ENCODE assay signal across 1 cellular context in the genomic region with DNA sequence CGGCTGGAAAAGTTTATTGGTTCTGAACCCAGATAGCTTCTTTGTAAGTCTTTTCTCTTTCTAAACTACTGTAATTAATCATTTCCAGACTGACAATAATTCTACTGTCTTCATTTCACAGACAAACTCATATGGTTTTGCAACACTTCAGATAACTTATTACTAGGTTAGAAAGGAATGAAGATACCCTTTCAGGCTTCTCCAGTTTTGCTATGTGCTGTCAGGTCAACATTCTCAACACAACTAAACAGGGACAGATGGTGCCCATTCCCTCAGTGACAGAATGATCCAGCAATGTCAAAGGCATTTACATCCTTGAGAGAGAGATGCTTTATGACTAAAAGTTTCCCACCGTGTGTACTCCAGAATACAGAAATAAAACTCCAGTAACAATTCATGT.
A peak's percentile ranks its signal among the peaks of the same experiment; 100 is the strongest.
TF ChIP-seq lines count a peak whose summit lies in the region.

No MANE protein-coding gene starts in this region.

TF ChIP-seq in SK-N-SH, 30 proteins besides CTCF, POLR2A, EP300 and RAD21 (continued from another document):
- TF ChIP-seq, protein P1, sequence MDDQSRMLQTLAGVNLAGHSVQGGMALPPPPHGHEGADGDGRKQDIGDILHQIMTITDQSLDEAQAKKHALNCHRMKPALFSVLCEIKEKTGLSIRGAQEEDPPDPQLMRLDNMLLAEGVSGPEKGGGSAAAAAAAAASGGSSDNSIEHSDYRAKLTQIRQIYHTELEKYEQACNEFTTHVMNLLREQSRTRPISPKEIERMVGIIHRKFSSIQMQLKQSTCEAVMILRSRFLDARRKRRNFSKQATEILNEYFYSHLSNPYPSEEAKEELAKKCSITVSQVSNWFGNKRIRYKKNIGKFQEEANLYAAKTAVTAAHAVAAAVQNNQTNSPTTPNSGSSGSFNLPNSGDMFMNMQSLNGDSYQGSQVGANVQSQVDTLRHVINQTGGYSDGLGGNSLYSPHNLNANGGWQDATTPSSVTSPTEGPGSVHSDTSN (IDR thresholded peaks at IDR 0.05), result peak; percentile 93
- TF ChIP-seq FOXJ3 (CRISPR knock-in tag; IDR thresholded peaks at IDR 0.05), result no peak
- TF ChIP-seq FOSL2 (IDR thresholded peaks at IDR 0.05; ENCODE audit: borderline replicate concordance, low read depth), result peak; percentile 18; the same call in 1 of the 2 replicates
- TF ChIP-seq NRF1 (IDR thresholded peaks at IDR 0.05; ENCODE audit: low read depth, low read length), result no peak
- TF ChIP-seq, protein P2, sequence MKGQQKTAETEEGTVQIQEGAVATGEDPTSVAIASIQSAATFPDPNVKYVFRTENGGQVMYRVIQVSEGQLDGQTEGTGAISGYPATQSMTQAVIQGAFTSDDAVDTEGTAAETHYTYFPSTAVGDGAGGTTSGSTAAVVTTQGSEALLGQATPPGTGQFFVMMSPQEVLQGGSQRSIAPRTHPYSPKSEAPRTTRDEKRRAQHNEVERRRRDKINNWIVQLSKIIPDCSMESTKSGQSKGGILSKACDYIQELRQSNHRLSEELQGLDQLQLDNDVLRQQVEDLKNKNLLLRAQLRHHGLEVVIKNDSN (IDR thresholded peaks at IDR 0.05; ENCODE audit: borderline replicate concordance, low read depth), result no peak
- TF ChIP-seq RFX5 (IDR thresholded peaks at IDR 0.05; ENCODE audit: low read length), result no peak
- TF ChIP-seq JUND (IDR thresholded peaks at IDR 0.05), result peak; percentile 67
- TF ChIP-seq ELF1 (IDR thresholded peaks at IDR 0.05), result no peak
- no peak for TF ChIP-seq MXI1 (IDR thresholded peaks at IDR 0.05; ENCODE audit: low read depth, low read length)
- TF ChIP-seq, protein P3, sequence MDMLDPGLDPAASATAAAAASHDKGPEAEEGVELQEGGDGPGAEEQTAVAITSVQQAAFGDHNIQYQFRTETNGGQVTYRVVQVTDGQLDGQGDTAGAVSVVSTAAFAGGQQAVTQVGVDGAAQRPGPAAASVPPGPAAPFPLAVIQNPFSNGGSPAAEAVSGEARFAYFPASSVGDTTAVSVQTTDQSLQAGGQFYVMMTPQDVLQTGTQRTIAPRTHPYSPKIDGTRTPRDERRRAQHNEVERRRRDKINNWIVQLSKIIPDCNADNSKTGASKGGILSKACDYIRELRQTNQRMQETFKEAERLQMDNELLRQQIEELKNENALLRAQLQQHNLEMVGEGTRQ (IDR thresholded peaks at IDR 0.05; ENCODE audit: borderline replicate concordance, low read depth, low read length), result no peak
- TF ChIP-seq, protein P4, sequence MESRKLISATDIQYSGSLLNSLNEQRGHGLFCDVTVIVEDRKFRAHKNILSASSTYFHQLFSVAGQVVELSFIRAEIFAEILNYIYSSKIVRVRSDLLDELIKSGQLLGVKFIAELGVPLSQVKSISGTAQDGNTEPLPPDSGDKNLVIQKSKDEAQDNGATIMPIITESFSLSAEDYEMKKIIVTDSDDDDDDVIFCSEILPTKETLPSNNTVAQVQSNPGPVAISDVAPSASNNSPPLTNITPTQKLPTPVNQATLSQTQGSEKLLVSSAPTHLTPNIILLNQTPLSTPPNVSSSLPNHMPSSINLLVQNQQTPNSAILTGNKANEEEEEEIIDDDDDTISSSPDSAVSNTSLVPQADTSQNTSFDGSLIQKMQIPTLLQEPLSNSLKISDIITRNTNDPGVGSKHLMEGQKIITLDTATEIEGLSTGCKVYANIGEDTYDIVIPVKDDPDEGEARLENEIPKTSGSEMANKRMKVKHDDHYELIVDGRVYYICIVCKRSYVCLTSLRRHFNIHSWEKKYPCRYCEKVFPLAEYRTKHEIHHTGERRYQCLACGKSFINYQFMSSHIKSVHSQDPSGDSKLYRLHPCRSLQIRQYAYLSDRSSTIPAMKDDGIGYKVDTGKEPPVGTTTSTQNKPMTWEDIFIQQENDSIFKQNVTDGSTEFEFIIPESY (IDR thresholded peaks at IDR 0.05; ENCODE audit: borderline replicate concordance, low read depth), result 0 out of 2 replicates have a peak, but pooled peaks have one; percentile 11
- TF ChIP-seq, protein P5, sequence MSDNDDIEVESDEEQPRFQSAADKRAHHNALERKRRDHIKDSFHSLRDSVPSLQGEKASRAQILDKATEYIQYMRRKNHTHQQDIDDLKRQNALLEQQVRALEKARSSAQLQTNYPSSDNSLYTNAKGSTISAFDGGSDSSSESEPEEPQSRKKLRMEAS (IDR thresholded peaks at IDR 0.05; ENCODE audit: low read depth), result no peak
- no peak for TF ChIP-seq SMC3 (IDR thresholded peaks at IDR 0.05; ENCODE audit: low read depth, low read length)
- no peak for TF ChIP-seq TAF1 (IDR thresholded peaks at IDR 0.05; ENCODE audit: borderline replicate concordance, low read depth, low read length)
- no peak for TF ChIP-seq YY1 (IDR thresholded peaks at IDR 0.05; ENCODE audit: low read depth)
- TF ChIP-seq NFIC (IDR thresholded peaks at IDR 0.05; ENCODE audit: borderline replicate concordance), result peak; percentile 44; the same call in 1 of the 2 replicates
- TF ChIP-seq RCOR1 (IDR thresholded peaks at IDR 0.05; ENCODE audit: low read length), result no peak
- TF ChIP-seq MEF2A (IDR thresholded peaks at IDR 0.05; ENCODE audit: borderline replicate concordance, low read depth), result no peak
- TF ChIP-seq, protein P6, sequence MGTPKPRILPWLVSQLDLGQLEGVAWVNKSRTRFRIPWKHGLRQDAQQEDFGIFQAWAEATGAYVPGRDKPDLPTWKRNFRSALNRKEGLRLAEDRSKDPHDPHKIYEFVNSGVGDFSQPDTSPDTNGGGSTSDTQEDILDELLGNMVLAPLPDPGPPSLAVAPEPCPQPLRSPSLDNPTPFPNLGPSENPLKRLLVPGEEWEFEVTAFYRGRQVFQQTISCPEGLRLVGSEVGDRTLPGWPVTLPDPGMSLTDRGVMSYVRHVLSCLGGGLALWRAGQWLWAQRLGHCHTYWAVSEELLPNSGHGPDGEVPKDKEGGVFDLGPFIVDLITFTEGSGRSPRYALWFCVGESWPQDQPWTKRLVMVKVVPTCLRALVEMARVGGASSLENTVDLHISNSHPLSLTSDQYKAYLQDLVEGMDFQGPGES (IDR thresholded peaks at IDR 0.05; ENCODE audit: low read depth, low read length), result no peak
- no peak for TF ChIP-seq GATA2 (CRISPR knock-in tag; IDR thresholded peaks at IDR 0.05)
